In genomic region chr7:2982831-2983230, GRCh38 we compare ENCODE assay signal across 9 cellular contexts.
A peak's percentile ranks its signal among the peaks of the same experiment; 100 is the strongest.
DNase-seq lines count a peak whose midpoint lies in the region; ATAC-seq, FAIRE-seq and TF ChIP-seq lines count a peak whose summit lies in the region.
"Had no signal": no experiment of that assay in that cellular context is flagged by ENCODE, and none has a peak within 500 bp of the region (broad histone marks: within the 10 kb centered on the region; RNA-seq: fewer than 3 reads in every experiment).

No MANE protein-coding gene starts in this region.

- H3K27me3 Mint-ChIP-seq in activated T-helper 2 cell treated with anti-CD3 and anti-CD28 coated beads, Interferon-gamma antibody, Interleukin-2, Interleukin-4, amounts not matched to agents 10 μg/mL and 5 μg/mL and 100 μg/mL, durations not matched to agents 14 hours and 24 hours and 36 hours (ENCODE audit: low read depth): no peaks in the 10 kb centered on the region
- no peaks in the 10 kb centered on the region for H3K27me3 Mint-ChIP-seq in stimulated activated naive CD8-positive, alpha-beta T cell treated with anti-CD3 and anti-CD28 coated beads, Interleukin-15, amount 100 ng/mL, for 72 hours

- no peaks in the 10 kb centered on the region for H3K36me3 ChIP-seq in small intestine (ENCODE audit: control insufficient read depth in 2 of 2, insufficient read depth in 2 of 2, low read length in 2 of 2)
- H3K36me3 ChIP-seq: cardiac muscle cell had no signal

- no peak for TF ChIP-seq CTCF in VCaP (conservative IDR thresholded peaks at IDR 0.05)
- TF ChIP-seq CTCF in GM13977 (IDR thresholded peaks at IDR 0.05; ENCODE audit: extremely low read depth, insufficient read depth, missing control alignments): no peak

- in situ Hi-C loops in GM13977 (cut with MboI; ENCODE audit: low pct_unique_long_range_greater_than_20kb, low sequenced_read_pairs, unreplicated experiment): no loop called here

- no peaks in the 10 kb centered on the region for H3K27me3 ChIP-seq in small intestine (ENCODE audit: control insufficient read depth in 2 of 2, insufficient read depth in 2 of 2, low read length in 2 of 2)
- H3K27me3 ChIP-seq: cardiac muscle cell had no signal

- peaks cover 3% of the 10 kb centered on the region in 2 donors for H3K4me1 ChIP-seq in small intestine (ENCODE audit: control insufficient read depth in 2 of 2, insufficient read depth in 1 of 2, low read depth in 1 of 2, low read length in 1 of 2)

- H3K27ac Mint-ChIP-seq in activated T-helper 2 cell treated with anti-CD3 and anti-CD28 coated beads, Interferon-gamma antibody, Interleukin-2, Interleukin-4, amounts not matched to agents 10 μg/mL and 5 μg/mL and 100 μg/mL, durations not matched to agents 14 hours and 24 hours and 36 hours: peak overlapping the region; percentile 58
- H3K27ac Mint-ChIP-seq in stimulated activated naive CD8-positive, alpha-beta T cell treated with anti-CD3 and anti-CD28 coated beads, Interleukin-15, amount 100 ng/mL, for 72 hours: peak overlapping the region; percentile 53 to 85

- H3K9me3 ChIP-seq in small intestine (ENCODE audit: control insufficient read depth, low read depth): no peaks in the 10 kb centered on the region

- H3K4me3 Mint-ChIP-seq in activated T-helper 2 cell treated with anti-CD3 and anti-CD28 coated beads, Interferon-gamma antibody, Interleukin-2, Interleukin-4, amounts not matched to agents 10 μg/mL and 5 μg/mL and 100 μg/mL, durations not matched to agents 14 hours and 24 hours and 36 hours (ENCODE audit: low read depth): no peak overlapping the region
- peak overlapping the region; percentile 58 to 64 for H3K4me3 Mint-ChIP-seq in stimulated activated naive CD8-positive, alpha-beta T cell treated with anti-CD3 and anti-CD28 coated beads, Interleukin-15, amount 100 ng/mL, for 72 hours

- H3K4me3 ChIP-seq in small intestine (ENCODE audit: low read depth in 1 of 2, low read length in 2 of 2): no peak overlapping the region
- H3K4me3 ChIP-seq: cardiac muscle cell had no signal

- WGBS in small intestine, 3 donors: 72 to 90% (median 75%) methylated on average over 7 of the region's 7 CpGs

- no peak for FAIRE-seq in small intestine (lab: Jason Lieb, UNC)

- ATAC-seq in stimulated activated naive CD8-positive, alpha-beta T cell treated with anti-CD3 and anti-CD28 coated beads, Interleukin-15, amount 100 ng/mL, for 72 hours: peak; percentile 63

- intact Hi-C loops in activated T-helper 2 cell treated with anti-CD3 and anti-CD28 coated beads, Interferon-gamma antibody, Interleukin-2, Interleukin-4, amounts not matched to agents 10 μg/mL and 5 μg/mL and 100 μg/mL, durations not matched to agents 14 hours and 24 hours and 36 hours (cut with micrococcal nuclease): no loop called here

- H3K27ac ChIP-seq in VCaP (peak overlapping the region; percentile 52), small intestine (ENCODE audit: low read depth in 1 of 2, low read length in 1 of 2) (no peak overlapping the region)
- H3K27ac ChIP-seq: cardiac muscle cell had no signal

- H3K4me1 Mint-ChIP-seq in activated T-helper 2 cell treated with anti-CD3 and anti-CD28 coated beads, Interferon-gamma antibody, Interleukin-2, Interleukin-4, amounts not matched to agents 10 μg/mL and 5 μg/mL and 100 μg/mL, durations not matched to agents 14 hours and 24 hours and 36 hours (ENCODE audit: low read depth): peaks cover 54% of the 10 kb centered on the region
- H3K4me1 Mint-ChIP-seq in stimulated activated naive CD8-positive, alpha-beta T cell treated with anti-CD3 and anti-CD28 coated beads, Interleukin-15, amount 100 ng/mL, for 72 hours: peaks cover 93% of the 10 kb centered on the region

- peaks cover 62% of the 10 kb centered on the region for H3K36me3 Mint-ChIP-seq in activated T-helper 2 cell treated with anti-CD3 and anti-CD28 coated beads, Interferon-gamma antibody, Interleukin-2, Interleukin-4, amounts not matched to agents 10 μg/mL and 5 μg/mL and 100 μg/mL, durations not matched to agents 14 hours and 24 hours and 36 hours (ENCODE audit: low read depth)

- DNase-seq in activated T-helper 2 cell treated with anti-CD3 and anti-CD28 coated beads, Interferon-gamma antibody, Interleukin-2, Interleukin-4, amounts not matched to agents 10 μg/mL and 5 μg/mL and 100 μg/mL, durations not matched to agents 14 hours and 24 hours and 36 hours (ENCODE audit: low spot score): peak; percentile 43
- peak; percentile 18 for DNase-seq in small intestine
- DNase-seq in stimulated activated naive CD8-positive, alpha-beta T cell treated with anti-CD3 and anti-CD28 coated beads, Interleukin-15, amount 100 ng/mL, for 72 hours: peak; percentile 45 to 71
- no peak for DNase-seq in islet precursor cell
- DNase-seq in NCI-H446 treated with DMSO at 0.1 percent for 48 hours (lab: John Stamatoyannopoulos, UW): no peak
- no peak for DNase-seq in GM13977 (ENCODE audit: low spot score)
- DNase-seq: mesendoderm had no signal

- H3K9me3 Mint-ChIP-seq in activated T-helper 2 cell treated with anti-CD3 and anti-CD28 coated beads, Interferon-gamma antibody, Interleukin-2, Interleukin-4, amounts not matched to agents 10 μg/mL and 5 μg/mL and 100 μg/mL, durations not matched to agents 14 hours and 24 hours and 36 hours: no peaks in the 10 kb centered on the region
- no peaks in the 10 kb centered on the region for H3K9me3 Mint-ChIP-seq in stimulated activated naive CD8-positive, alpha-beta T cell treated with anti-CD3 and anti-CD28 coated beads, Interleukin-15, amount 100 ng/mL, for 72 hours

Comparison
In these comparisons a context has a peak if more than half of its experiments do, and no peak if none do; other contexts are left out.
1. DNase-seq: peak in activated T-helper 2 cell treated with anti-CD3 and anti-CD28 coated beads, Interferon-gamma antibody, Interleukin-2, Interleukin-4, amounts not matched to agents 10 μg/mL and 5 μg/mL and 100 μg/mL, durations not matched to agents 14 hours and 24 hours and 36 hours (single experiment), small intestine (single experiment) and stimulated activated naive CD8-positive, alpha-beta T cell treated with anti-CD3 and anti-CD28 coated beads, Interleukin-15, amount 100 ng/mL, for 72 hours (2 of 2); none in islet precursor cell (single experiment), NCI-H446 treated with DMSO at 0.1 percent for 48 hours (single experiment) and GM13977 (single experiment).